31 cellular contexts compared by ENCODE assay signal in the genomic region with DNA sequence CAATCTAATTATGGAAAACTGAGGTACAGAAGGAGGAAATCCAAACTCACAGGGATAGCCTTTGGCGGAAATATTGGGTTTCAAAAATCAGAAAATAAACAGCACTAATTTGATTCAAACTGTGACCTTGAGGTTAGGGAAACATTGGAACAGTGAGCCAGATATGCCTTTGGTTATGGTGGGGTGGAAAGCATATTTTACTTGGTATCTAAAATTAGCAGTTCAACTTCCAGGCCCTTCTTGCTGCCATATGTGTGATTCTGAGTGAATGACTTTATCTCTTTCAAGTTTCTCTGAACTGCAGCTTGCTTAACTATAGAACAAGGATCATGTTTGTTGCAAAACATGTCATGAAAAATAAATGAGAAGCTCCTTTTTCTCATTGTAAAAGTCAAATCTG.
"Had no signal": no experiment of that assay in that cellular context is flagged by ENCODE, and none has a peak within 500 bp of the region (broad histone marks: within the 10 kb centered on the region; RNA-seq: fewer than 3 reads in every experiment).

No MANE protein-coding gene starts in this region.

- DNase-seq: activated CD4-positive, alpha-beta memory T cell treated with anti-CD3 and anti-CD28 coated beads, Interleukin-2, amount 10 ng/mL, durations not matched to agents 7 days and 5 days; activated CD4-positive, alpha-beta T cell treated with anti-CD3 and anti-CD28 coated beads for 36 hours; activated CD4-positive, alpha-beta T cell treated with anti-CD3 and anti-CD28 coated beads, Interleukin-2, amount 10 ng/mL, durations not matched to agents 24 days and 14 days; activated CD4-positive, alpha-beta T cell treated with anti-CD3 and anti-CD28 coated beads, Interleukin-2, amount 50 U/mL, for 4 hours; activated CD4-positive, CD25-positive, alpha-beta regulatory T cell; activated CD4-positive, CD25-positive, alpha-beta regulatory T cell treated with anti-CD3 and anti-CD28 coated beads, Interleukin-2, amount 50 U/mL, for 72 hours; activated CD8-positive, alpha-beta memory T cell treated with anti-CD3 and anti-CD28 coated beads, Interleukin-2, amount 50 U/mL, for 48 hours; activated gamma-delta T cell; activated naive CD4-positive, alpha-beta T cell; activated naive CD4-positive, alpha-beta T cell treated with anti-CD3 and anti-CD28 coated beads, Interleukin-2, amount 10 ng/mL, durations not matched to agents 7 days and 5 days; activated naive CD8-positive, alpha-beta T cell treated with anti-CD3 and anti-CD28 coated beads, Interleukin-2, amount 10 ng/mL, durations not matched to agents 7 days and 5 days; activated T-cell treated with anti-CD3 and anti-CD28 coated beads for 4 hours; activated T-cell treated with anti-CD3 and anti-CD28 coated beads, Interleukin-2, amount 50 U/mL, for 24 hours; activated T-cell treated with anti-CD3 and anti-CD28 coated beads, Interleukin-2, amount 50 U/mL, for 72 hours; central memory CD4-positive, alpha-beta T cell; cerebellar nuclear complex; dorsolateral prefrontal cortex; effector memory CD4-positive, alpha-beta T cell; endodermal cell; erythroblast; foreskin keratinocyte; gastrocnemius medialis; heart right ventricle; T-helper 2 cell had no signal

- H3K4me3 ChIP-seq: ascending aorta, breast epithelium, cardiac muscle cell, coronary artery, dorsolateral prefrontal cortex, esophagus muscularis mucosa, gastrocnemius medialis, heart right ventricle, hepatocyte had no signal

- ATAC-seq: activated CD4-positive, alpha-beta T cell treated with anti-CD3 and anti-CD28 coated beads for 36 hours; activated naive CD4-positive, alpha-beta T cell treated with anti-CD3 and anti-CD28 coated beads, Interleukin-2, amount 50 U/mL, for 72 hours; activated T-cell treated with anti-CD3 and anti-CD28 coated beads, Interleukin-2, amount 50 U/mL, for 72 hours; foreskin keratinocyte; gastrocnemius medialis; heart right ventricle had no signal
